1 cellular context compared by ENCODE assay signal in the genomic region with DNA sequence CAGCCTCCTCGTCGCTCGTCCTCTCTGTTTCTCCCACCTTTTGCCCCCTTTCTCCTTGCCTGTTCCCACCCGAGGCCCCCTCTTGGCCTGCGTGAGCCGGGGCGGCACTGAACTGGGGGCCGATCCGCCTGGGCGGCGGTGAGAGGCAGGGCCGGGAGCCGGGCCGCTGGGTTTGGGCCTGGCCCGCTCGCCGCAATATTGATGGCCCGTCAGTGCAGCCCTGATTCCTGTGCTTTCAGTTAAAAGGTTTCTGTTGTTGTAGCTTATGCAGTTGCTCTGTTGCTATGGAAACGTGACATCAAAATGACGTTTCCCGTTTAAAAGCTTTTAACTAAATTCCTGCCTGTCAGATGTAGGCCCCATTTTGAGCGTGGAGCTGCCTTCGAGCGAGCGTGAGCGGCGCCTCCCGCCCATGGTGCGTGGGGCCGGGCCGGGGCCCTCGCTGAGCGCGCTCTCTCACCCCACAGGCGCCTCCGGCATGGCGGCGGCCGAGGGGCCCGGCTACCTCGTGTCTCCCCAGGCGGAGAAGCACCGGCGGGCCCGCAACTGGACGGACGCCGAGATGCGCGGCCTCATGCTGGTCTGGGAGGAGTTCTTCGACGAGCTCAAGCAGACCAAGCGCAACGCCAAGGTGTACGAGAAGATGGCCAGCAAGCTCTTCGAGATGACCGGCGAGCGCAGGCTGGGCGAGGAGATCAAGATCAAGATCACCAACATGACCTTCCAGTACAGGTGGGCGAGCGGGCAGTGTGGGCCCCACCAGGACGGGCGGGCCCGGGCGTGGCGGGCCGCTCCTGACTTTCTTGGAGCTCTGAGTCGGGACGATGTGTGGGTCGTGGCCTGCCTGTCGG.
TF ChIP-seq lines count a peak whose summit lies in the region.

A gene (plus strand): TSS at position 349 of the 851 bp plus-strand sequence. CDS start 64 bp downstream, at position 413.

TF ChIP-seq in H1, 55 proteins besides CTCF, POLR2A, EP300 and RAD21:
- TF ChIP-seq CEBPB (IDR thresholded peaks at IDR 0.05; ENCODE audit: low read depth, low read length) (no peak), GTF2F1 (IDR thresholded peaks at IDR 0.05; ENCODE audit: borderline replicate concordance, low read depth, low read length) (no peak), KDM5A (IDR thresholded peaks at IDR 0.05; ENCODE audit: low read length) (no peak), EGR1 (IDR thresholded peaks at IDR 0.05; ENCODE audit: borderline replicate concordance, low read depth, low read length) (no peak), MAFK (IDR thresholded peaks at IDR 0.05; ENCODE audit: low read depth, low read length) (no peak), TAF7 (optimal IDR thresholded peaks at IDR 0.05; ENCODE audit: borderline replicate concordance, low read depth, low read length) (no peak), JUND (IDR thresholded peaks at IDR 0.05; ENCODE audit: low read length) (no peak), TAF1 (IDR thresholded peaks at IDR 0.05; ENCODE audit: low read depth, low read length) (no peak), SP2 (IDR thresholded peaks at IDR 0.05; ENCODE audit: low read length) (no peak), BACH1 (IDR thresholded peaks at IDR 0.05; ENCODE audit: low read length) (no peak), POU5F1 (IDR thresholded peaks at IDR 0.05; ENCODE audit: low read depth, low read length) (no peak), BCL11A (IDR thresholded peaks at IDR 0.05; ENCODE audit: low read depth in 2 of 2, low read length in 2 of 2) (no peak), KDM1A (IDR thresholded peaks at IDR 0.05; ENCODE audit: borderline replicate concordance, low read length) (no peak), BRCA1 (IDR thresholded peaks at IDR 0.05; ENCODE audit: low read depth, low read length) (no peak), CBX5 (IDR thresholded peaks at IDR 0.05; ENCODE audit: low read depth, low read length) (no peak)
- TF ChIP-seq, protein P1, sequence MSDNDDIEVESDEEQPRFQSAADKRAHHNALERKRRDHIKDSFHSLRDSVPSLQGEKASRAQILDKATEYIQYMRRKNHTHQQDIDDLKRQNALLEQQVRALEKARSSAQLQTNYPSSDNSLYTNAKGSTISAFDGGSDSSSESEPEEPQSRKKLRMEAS (IDR thresholded peaks at IDR 0.05) = no peak
- TF ChIP-seq, protein P2, sequence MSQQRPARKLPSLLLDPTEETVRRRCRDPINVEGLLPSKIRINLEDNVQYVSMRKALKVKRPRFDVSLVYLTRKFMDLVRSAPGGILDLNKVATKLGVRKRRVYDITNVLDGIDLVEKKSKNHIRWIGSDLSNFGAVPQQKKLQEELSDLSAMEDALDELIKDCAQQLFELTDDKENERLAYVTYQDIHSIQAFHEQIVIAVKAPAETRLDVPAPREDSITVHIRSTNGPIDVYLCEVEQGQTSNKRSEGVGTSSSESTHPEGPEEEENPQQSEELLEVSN (IDR thresholded peaks at IDR 0.05) = no peak
- TF ChIP-seq, protein P3, sequence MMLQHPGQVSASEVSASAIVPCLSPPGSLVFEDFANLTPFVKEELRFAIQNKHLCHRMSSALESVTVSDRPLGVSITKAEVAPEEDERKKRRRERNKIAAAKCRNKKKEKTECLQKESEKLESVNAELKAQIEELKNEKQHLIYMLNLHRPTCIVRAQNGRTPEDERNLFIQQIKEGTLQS (IDR thresholded peaks at IDR 0.05; ENCODE audit: insufficient read depth, low read depth, low read length) = no peak
